9 cellular contexts compared by ENCODE assay signal in genomic region chr9:127919253-127919815, GRCh38.
DNase-seq lines count a peak whose midpoint lies in the region; FAIRE-seq and TF ChIP-seq lines count a peak whose summit lies in the region.
"Had no signal": no experiment of that assay in that cellular context is flagged by ENCODE, and none has a peak within 500 bp of the region (broad histone marks: within the 10 kb centered on the region; RNA-seq: fewer than 3 reads in every experiment).

No MANE protein-coding gene starts in this region.

- H3K4me3 ChIP-seq in neutrophil (ENCODE audit: low read depth in 1 of 2, low read length in 1 of 2), result peak overlapping the region; percentile 21 to 28
- no peak overlapping the region for H3K4me3 ChIP-seq in effector memory CD4-positive, alpha-beta T cell (ENCODE audit: insufficient read depth, low read depth, low read length, poor library complexity, severe bottlenecking)

- H3K9me3 ChIP-seq in neutrophil, result no peaks in the 10 kb centered on the region
- H3K9me3 ChIP-seq in effector memory CD4-positive, alpha-beta T cell (ENCODE audit: control insufficient read depth, low read length), result no peaks in the 10 kb centered on the region

- no peaks in the 10 kb centered on the region for H3K36me3 ChIP-seq in neutrophil
- H3K36me3 ChIP-seq in effector memory CD4-positive, alpha-beta T cell (ENCODE audit: control insufficient read depth, insufficient read depth, low read length), result no peaks in the 10 kb centered on the region

- peaks cover 53 to 56% of the 10 kb centered on the region in 2 experiments for H3K4me1 ChIP-seq in neutrophil (ENCODE audit: control insufficient read depth in 1 of 2, insufficient read depth in 1 of 2, low read depth in 1 of 2, low read length in 1 of 2)
- H3K4me1 ChIP-seq in effector memory CD4-positive, alpha-beta T cell (ENCODE audit: control insufficient read depth, insufficient read depth, low read length, poor library complexity, severe bottlenecking), result peaks cover 37% of the 10 kb centered on the region

- DNase-seq in DMS53 treated with DMSO at 0.1 percent for 48 hours (lab: John Stamatoyannopoulos, UW; ENCODE audit: unreplicated experiment) (peak; percentile 87), OCI-M1 (lab: John Stamatoyannopoulos, UW) (peak; percentile 39), epidermal melanocyte (ENCODE audit: insufficient read length, low spot score) (peak; percentile 79), RPMI8226 (no peak), D721Med (ENCODE audit: insufficient read length, low spot score) (no peak), hippocampal formation (lab: John Stamatoyannopoulos, UW) (no peak)
- no peak for DNase-seq in effector memory CD4-positive, alpha-beta T cell

- TF ChIP-seq CTCF in neutrophil (IDR thresholded peaks at IDR 0.05) (no peak), D721Med (IDR thresholded peaks at IDR 0.05; ENCODE audit: insufficient read depth, missing control alignments) (no peak)

- peak overlapping the region; percentile 47 for H3K27ac ChIP-seq in neutrophil
- no peak overlapping the region for H3K27ac ChIP-seq in effector memory CD4-positive, alpha-beta T cell (ENCODE audit: insufficient read depth, low read length, poor library complexity, severe bottlenecking)

- peaks cover 38% of the 10 kb centered on the region for H3K27me3 ChIP-seq in neutrophil
- H3K27me3 ChIP-seq in effector memory CD4-positive, alpha-beta T cell (replicated peaks; ENCODE audit: control insufficient read depth, insufficient read depth, low read length, poor library complexity, severe bottlenecking), result no peaks in the 10 kb centered on the region

- no peak for FAIRE-seq in D721Med (lab: Jason Lieb, UNC)
- FAIRE-seq: islet of Langerhans had no signal

Comparison
In these comparisons a context has a peak if more than half of its experiments do, and no peak if none do; other contexts are left out.
1. DNase-seq: peak in DMS53 treated with DMSO at 0.1 percent for 48 hours (single experiment), OCI-M1 (single experiment) and epidermal melanocyte (single experiment); none in RPMI8226 (single experiment), D721Med (single experiment), hippocampal formation (0 of 2) and effector memory CD4-positive, alpha-beta T cell (0 of 3).